In the genomic region with DNA sequence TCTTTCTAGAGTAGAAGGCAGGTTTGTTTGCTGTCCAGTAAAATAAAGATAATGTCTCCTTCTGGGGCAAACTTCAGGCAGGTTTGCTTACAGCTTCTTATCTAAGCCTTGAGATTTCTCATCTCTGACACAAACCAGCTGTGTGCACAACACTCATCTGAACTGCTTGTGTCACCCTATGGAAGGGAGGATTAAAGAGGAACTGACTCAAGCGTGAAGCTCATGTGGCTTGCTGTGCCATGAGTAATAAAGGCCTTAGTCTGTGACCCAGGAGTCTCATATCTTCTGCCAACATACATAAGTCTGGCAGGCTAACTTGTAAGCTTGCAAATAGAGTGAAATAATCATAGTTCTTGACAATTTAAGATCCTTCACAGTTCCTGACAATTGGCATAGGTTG, we compare ENCODE assay signal across 2 cellular contexts.
TF ChIP-seq lines count a peak whose summit lies in the region.

No MANE protein-coding gene starts in this region.

TF ChIP-seq in IMR-90, 13 proteins besides CTCF, POLR2A, EP300 and RAD21:
- TF ChIP-seq MXI1 (IDR thresholded peaks at IDR 0.05; ENCODE audit: borderline replicate concordance, low read depth, low read length) (no peak), CEBPB (IDR thresholded peaks at IDR 0.05; ENCODE audit: low read depth, low read length) (peak; percentile 55; the same call in 1 of the 2 replicates), FOS (IDR thresholded peaks at IDR 0.05; ENCODE audit: low read depth, low read length) (peak; percentile 50), BHLHE40 (IDR thresholded peaks at IDR 0.05; ENCODE audit: low read depth, low read length) (peak; percentile 69; the same call in 1 of the 2 replicates)
TF ChIP-seq in IMR-90: peak in this region for 3.

TF ChIP-seq in GM23338, 12 proteins besides CTCF, POLR2A, EP300 and RAD21:
- TF ChIP-seq, protein P1, sequence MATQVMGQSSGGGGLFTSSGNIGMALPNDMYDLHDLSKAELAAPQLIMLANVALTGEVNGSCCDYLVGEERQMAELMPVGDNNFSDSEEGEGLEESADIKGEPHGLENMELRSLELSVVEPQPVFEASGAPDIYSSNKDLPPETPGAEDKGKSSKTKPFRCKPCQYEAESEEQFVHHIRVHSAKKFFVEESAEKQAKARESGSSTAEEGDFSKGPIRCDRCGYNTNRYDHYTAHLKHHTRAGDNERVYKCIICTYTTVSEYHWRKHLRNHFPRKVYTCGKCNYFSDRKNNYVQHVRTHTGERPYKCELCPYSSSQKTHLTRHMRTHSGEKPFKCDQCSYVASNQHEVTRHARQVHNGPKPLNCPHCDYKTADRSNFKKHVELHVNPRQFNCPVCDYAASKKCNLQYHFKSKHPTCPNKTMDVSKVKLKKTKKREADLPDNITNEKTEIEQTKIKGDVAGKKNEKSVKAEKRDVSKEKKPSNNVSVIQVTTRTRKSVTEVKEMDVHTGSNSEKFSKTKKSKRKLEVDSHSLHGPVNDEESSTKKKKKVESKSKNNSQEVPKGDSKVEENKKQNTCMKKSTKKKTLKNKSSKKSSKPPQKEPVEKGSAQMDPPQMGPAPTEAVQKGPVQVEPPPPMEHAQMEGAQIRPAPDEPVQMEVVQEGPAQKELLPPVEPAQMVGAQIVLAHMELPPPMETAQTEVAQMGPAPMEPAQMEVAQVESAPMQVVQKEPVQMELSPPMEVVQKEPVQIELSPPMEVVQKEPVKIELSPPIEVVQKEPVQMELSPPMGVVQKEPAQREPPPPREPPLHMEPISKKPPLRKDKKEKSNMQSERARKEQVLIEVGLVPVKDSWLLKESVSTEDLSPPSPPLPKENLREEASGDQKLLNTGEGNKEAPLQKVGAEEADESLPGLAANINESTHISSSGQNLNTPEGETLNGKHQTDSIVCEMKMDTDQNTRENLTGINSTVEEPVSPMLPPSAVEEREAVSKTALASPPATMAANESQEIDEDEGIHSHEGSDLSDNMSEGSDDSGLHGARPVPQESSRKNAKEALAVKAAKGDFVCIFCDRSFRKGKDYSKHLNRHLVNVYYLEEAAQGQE (IDR thresholded peaks at IDR 0.05; ENCODE audit: unreplicated experiment), result no peak
- no peak for TF ChIP-seq ZNF114 (CRISPR knock-in tag; IDR thresholded peaks at IDR 0.05)
- no peak for TF ChIP-seq STAT1 (IDR thresholded peaks at IDR 0.05; ENCODE audit: unreplicated experiment)
- TF ChIP-seq EZH2phosphoT487 (IDR thresholded peaks at IDR 0.05; ENCODE audit: unreplicated experiment), result no peak
TF ChIP-seq in GM23338: peak in this region for 0.
